Comparison of ENCODE assay signal across 19 cellular contexts in the genomic region with DNA sequence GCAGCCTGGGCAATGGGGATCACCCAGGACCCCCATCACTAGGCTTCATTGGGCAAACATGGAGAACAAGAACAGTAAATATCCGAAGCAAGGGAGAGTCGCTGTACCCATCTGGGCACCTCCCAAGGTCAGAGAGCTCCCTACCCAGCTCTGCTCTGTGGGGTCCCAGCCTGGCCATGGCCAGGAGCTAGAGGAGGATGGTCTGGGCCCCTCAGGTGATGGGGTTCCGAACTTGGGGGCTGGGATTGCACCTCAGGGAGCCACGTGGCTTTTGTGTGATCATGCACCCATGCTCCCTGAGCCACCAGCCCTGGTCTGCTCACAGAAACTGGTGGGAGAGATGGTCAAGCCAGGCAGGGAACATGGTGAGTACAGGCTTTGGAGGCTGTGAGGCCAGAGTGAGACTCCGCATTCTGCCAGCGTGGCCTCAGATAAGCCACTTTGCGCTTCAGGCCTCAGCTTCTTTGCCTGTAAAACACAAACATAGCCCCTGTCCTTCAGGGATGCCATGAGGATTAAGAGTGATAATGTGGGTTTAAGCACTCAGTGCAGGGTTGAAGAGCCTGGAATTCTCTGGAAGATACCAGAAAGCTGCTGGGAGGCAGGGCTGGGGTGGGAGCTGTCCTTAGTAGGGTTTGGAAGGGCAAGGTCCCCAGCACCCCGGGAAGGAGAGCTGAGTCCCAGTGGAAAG. TPM values are rescaled to one million over a fixed set of nuclear protein-coding genes. Genes with fewer than 3 reads are reported as not detected.
"Had no signal": no experiment of that assay in that cellular context is flagged by ENCODE, and none has a peak within 500 bp of the region (broad histone marks: within the 10 kb centered on the region; RNA-seq: fewer than 3 reads in every experiment).

No MANE protein-coding gene starts in this region.

- H3K9me3 ChIP-seq: neutrophil had no signal

- H3K36me3 Mint-ChIP-seq: activated naive CD4-positive, alpha-beta T cell treated with anti-CD3 and anti-CD28 coated beads, Interleukin-2, amount 10 ng/mL, durations not matched to agents 7 days and 5 days; naive B cell had no signal

- H3K27ac Mint-ChIP-seq: activated naive CD4-positive, alpha-beta T cell treated with anti-CD3 and anti-CD28 coated beads, Interleukin-2, amount 10 ng/mL, durations not matched to agents 7 days and 5 days; activated T-helper 2 cell treated with anti-CD3 and anti-CD28 coated beads, Interferon-gamma antibody, Interleukin-2, Interleukin-4, amounts not matched to agents 10 μg/mL and 5 μg/mL and 100 μg/mL, durations not matched to agents 14 hours and 24 hours and 36 hours; naive B cell; stimulated activated naive CD8-positive, alpha-beta T cell treated with anti-CD3 and anti-CD28 coated beads, Interleukin-15, Interleukin-2, amounts not matched to agents 100 ng/mL and 50 ng/mL, for 24 hours had no signal

- H3K27ac ChIP-seq: cardiac muscle cell, dorsolateral prefrontal cortex, neutrophil had no signal

- ATAC-seq: left lobe of liver, right cardiac atrium had no signal

- H3K4me3 Mint-ChIP-seq: activated naive CD4-positive, alpha-beta T cell treated with anti-CD3 and anti-CD28 coated beads, Interleukin-2, amount 10 ng/mL, durations not matched to agents 7 days and 5 days; stimulated activated naive CD8-positive, alpha-beta T cell treated with anti-CD3 and anti-CD28 coated beads, Interleukin-15, Interleukin-2, amounts not matched to agents 100 ng/mL and 50 ng/mL, for 24 hours had no signal

- H3K4me3 ChIP-seq: cardiac muscle cell, dorsolateral prefrontal cortex had no signal

- DNase-seq: activated CD4-positive, alpha-beta T cell treated with anti-CD3 and anti-CD28 coated beads for 1 hour; activated CD4-positive, alpha-beta T cell treated with anti-CD3 and anti-CD28 coated beads, Interleukin-2, amount 50 U/mL, for 48 hours; activated naive CD4-positive, alpha-beta T cell treated with anti-CD3 and anti-CD28 coated beads, Interleukin-2, amount 10 ng/mL, durations not matched to agents 7 days and 5 days; dorsolateral prefrontal cortex; erythroblast; mammary epithelial cell; naive B cell; right cardiac atrium; T-helper 9 cell had no signal

- H3K36me3 ChIP-seq: cardiac muscle cell, neutrophil had no signal

- H3K9me3 Mint-ChIP-seq: activated naive CD4-positive, alpha-beta T cell treated with anti-CD3 and anti-CD28 coated beads, Interleukin-2, amount 10 ng/mL, durations not matched to agents 7 days and 5 days; activated T-helper 2 cell treated with anti-CD3 and anti-CD28 coated beads, Interferon-gamma antibody, Interleukin-2, Interleukin-4, amounts not matched to agents 10 μg/mL and 5 μg/mL and 100 μg/mL, durations not matched to agents 14 hours and 24 hours and 36 hours; naive B cell; stimulated activated naive CD8-positive, alpha-beta T cell treated with anti-CD3 and anti-CD28 coated beads, Interleukin-15, Interleukin-2, amounts not matched to agents 100 ng/mL and 50 ng/mL, for 24 hours had no signal

RNA-seq across cellular contexts. Expression of a gene that starts 3.0 kb away (rescaled TPM):
- total RNA-seq: mammary epithelial cell had no signal
- polyA plus RNA-seq: cardiac muscle cell, keratinocyte, mammary epithelial cell had no signal

RNA-seq across cellular contexts. Expression of a gene that starts 59.4 kb away (rescaled TPM):
- total RNA-seq: activated T-helper 2 cell treated with anti-CD3 and anti-CD28 coated beads, Interferon-gamma antibody, Interleukin-2, Interleukin-4, amounts not matched to agents 10 μg/mL and 5 μg/mL and 100 μg/mL, durations not matched to agents 14 hours and 24 hours and 36 hours; cardiac muscle cell; dorsolateral prefrontal cortex; left lobe of liver; mammary epithelial cell; mononuclear cell; right cardiac atrium; temporal lobe; ureter had no signal
- polyA plus RNA-seq: adipose tissue, cardiac muscle cell, keratinocyte, mammary epithelial cell, right cardiac atrium had no signal
